1 cellular context compared by ENCODE assay signal in the genomic region with DNA sequence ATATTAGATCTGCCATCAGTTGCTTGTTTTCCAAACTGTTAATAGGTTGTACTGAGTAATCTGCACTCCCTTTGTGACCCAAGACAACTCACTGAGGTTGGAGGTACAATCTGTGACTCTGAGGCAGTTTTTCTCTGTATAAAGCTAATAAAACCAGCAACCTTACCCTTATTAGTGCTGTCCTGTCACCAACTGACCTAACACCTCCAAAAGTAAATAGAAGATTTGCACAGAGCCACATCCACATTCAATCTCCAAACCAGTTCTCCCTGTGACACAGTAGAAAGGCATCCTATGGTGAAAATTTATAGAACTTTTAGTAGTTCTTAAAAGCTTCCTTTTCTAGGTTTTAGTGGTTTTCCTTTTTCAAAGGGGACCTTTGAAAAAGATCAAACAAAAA.
TF ChIP-seq lines count a peak whose summit lies in the region.

No MANE protein-coding gene starts in this region.

TF ChIP-seq in GM12878, 131 proteins besides CTCF, POLR2A, EP300 and RAD21:
- TF ChIP-seq SUZ12 (IDR thresholded peaks at IDR 0.05; ENCODE audit: unreplicated experiment) (no peak), BRCA1 (IDR thresholded peaks at IDR 0.05; ENCODE audit: low read depth, low read length) (no peak), ZBED1 (IDR thresholded peaks at IDR 0.05; ENCODE audit: borderline replicate concordance) (no peak), JUNB (IDR thresholded peaks at IDR 0.05) (no peak)
- TF ChIP-seq, protein P1, sequence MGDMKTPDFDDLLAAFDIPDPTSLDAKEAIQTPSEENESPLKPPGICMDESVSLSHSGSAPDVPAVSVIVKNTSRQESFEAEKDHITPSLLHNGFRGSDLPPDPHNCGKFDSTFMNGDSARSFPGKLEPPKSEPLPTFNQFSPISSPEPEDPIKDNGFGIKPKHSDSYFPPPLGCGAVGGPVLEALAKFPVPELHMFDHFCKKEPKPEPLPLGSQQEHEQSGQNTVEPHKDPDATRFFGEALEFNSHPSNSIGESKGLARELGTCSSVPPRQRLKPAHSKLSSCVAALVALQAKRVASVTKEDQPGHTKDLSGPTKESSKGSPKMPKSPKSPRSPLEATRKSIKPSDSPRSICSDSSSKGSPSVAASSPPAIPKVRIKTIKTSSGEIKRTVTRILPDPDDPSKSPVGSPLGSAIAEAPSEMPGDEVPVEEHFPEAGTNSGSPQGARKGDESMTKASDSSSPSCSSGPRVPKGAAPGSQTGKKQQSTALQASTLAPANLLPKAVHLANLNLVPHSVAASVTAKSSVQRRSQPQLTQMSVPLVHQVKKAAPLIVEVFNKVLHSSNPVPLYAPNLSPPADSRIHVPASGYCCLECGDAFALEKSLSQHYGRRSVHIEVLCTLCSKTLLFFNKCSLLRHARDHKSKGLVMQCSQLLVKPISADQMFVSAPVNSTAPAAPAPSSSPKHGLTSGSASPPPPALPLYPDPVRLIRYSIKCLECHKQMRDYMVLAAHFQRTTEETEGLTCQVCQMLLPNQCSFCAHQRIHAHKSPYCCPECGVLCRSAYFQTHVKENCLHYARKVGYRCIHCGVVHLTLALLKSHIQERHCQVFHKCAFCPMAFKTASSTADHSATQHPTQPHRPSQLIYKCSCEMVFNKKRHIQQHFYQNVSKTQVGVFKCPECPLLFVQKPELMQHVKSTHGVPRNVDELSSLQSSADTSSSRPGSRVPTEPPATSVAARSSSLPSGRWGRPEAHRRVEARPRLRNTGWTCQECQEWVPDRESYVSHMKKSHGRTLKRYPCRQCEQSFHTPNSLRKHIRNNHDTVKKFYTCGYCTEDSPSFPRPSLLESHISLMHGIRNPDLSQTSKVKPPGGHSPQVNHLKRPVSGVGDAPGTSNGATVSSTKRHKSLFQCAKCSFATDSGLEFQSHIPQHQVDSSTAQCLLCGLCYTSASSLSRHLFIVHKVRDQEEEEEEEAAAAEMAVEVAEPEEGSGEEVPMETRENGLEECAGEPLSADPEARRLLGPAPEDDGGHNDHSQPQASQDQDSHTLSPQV (IDR thresholded peaks at IDR 0.05): no peak
